18 cellular contexts compared by ENCODE assay signal in genomic region chr4:110615366-110616161, GRCh38. TPM values are rescaled to one million over a fixed set of nuclear protein-coding genes. Genes with fewer than 3 reads are reported as not detected.
A peak's percentile ranks its signal among the peaks of the same experiment; 100 is the strongest.
DNase-seq lines count a peak whose midpoint lies in the region; ATAC-seq and TF ChIP-seq lines count a peak whose summit lies in the region.
"Had no signal": no experiment of that assay in that cellular context is flagged by ENCODE, and none has a peak within 500 bp of the region (broad histone marks: within the 10 kb centered on the region; RNA-seq: fewer than 3 reads in every experiment).

No MANE protein-coding gene starts in this region.

- POLR2A ChIA-PET in WTC11 (lab: Charles Lee), result interaction anchor here (0.8 kb wide), 1 partner anchor 12 kb away, joined by 5 read pairs; no protein-coding TSS in a partner anchor

- H3K4me3 Mint-ChIP-seq in activated CD4-positive, alpha-beta T cell treated with anti-CD3 and anti-CD28 coated beads, Interleukin-2, amount 10 ng/mL, durations not matched to agents 24 days and 14 days, result no peak overlapping the region
- H3K4me3 Mint-ChIP-seq in WTC11 (peak overlapping the region; percentile 92), neural crest cell (peak overlapping the region; percentile 61)

- H3K4me3 ChIP-seq in iPS-11a (ENCODE audit: low read depth, low read length), result peak overlapping the region; percentile 51
- H3K4me3 ChIP-seq: cardiac muscle cell, gastroesophageal sphincter, left lung, thoracic aorta had no signal

- peaks cover 16% of the 10 kb centered on the region for H3K9me3 Mint-ChIP-seq in activated CD4-positive, alpha-beta T cell treated with anti-CD3 and anti-CD28 coated beads, Interleukin-2, amount 10 ng/mL, durations not matched to agents 24 days and 14 days
- H3K9me3 Mint-ChIP-seq in WTC11, result no peaks in the 10 kb centered on the region
- no peaks in the 10 kb centered on the region for H3K9me3 Mint-ChIP-seq in neural crest cell

- peaks cover 2% of the 10 kb centered on the region for H3K4me1 Mint-ChIP-seq in activated CD4-positive, alpha-beta T cell treated with anti-CD3 and anti-CD28 coated beads, Interleukin-2, amount 10 ng/mL, durations not matched to agents 24 days and 14 days
- peaks cover 78% of the 10 kb centered on the region for H3K4me1 Mint-ChIP-seq in WTC11
- H3K4me1 Mint-ChIP-seq in neural crest cell, result peaks cover 32% of the 10 kb centered on the region

- H3K36me3 Mint-ChIP-seq in activated CD4-positive, alpha-beta T cell treated with anti-CD3 and anti-CD28 coated beads, Interleukin-2, amount 10 ng/mL, durations not matched to agents 24 days and 14 days (ENCODE audit: low read depth), result peaks cover 1% of the 10 kb centered on the region
- H3K36me3 Mint-ChIP-seq in WTC11, result no peaks in the 10 kb centered on the region; the same call in 1 of the 2 replicates
- no peaks in the 10 kb centered on the region for H3K36me3 Mint-ChIP-seq in neural crest cell (ENCODE audit: low read depth)
- H3K36me3 Mint-ChIP-seq: CD4-positive, CD25-positive, alpha-beta regulatory T cell had no signal

- H3K27ac Mint-ChIP-seq in activated CD4-positive, alpha-beta T cell treated with anti-CD3 and anti-CD28 coated beads, Interleukin-2, amount 10 ng/mL, durations not matched to agents 24 days and 14 days, result peak overlapping the region; percentile 37
- peak overlapping the region; percentile 94 for H3K27ac Mint-ChIP-seq in WTC11
- H3K27ac Mint-ChIP-seq in neural crest cell (ENCODE audit: unreplicated experiment), result no peak overlapping the region
- H3K27ac Mint-ChIP-seq: CD4-positive, CD25-positive, alpha-beta regulatory T cell had no signal

- peaks cover 90% of the 10 kb centered on the region for H3K27me3 Mint-ChIP-seq in activated CD4-positive, alpha-beta T cell treated with anti-CD3 and anti-CD28 coated beads, Interleukin-2, amount 10 ng/mL, durations not matched to agents 24 days and 14 days
- H3K27me3 Mint-ChIP-seq in WTC11 (ENCODE audit: low read depth), result peaks cover 99% of the 10 kb centered on the region
- H3K27me3 Mint-ChIP-seq in neural crest cell (ENCODE audit: low read depth), result peaks cover 96% of the 10 kb centered on the region

- intact Hi-C loops in activated CD4-positive, alpha-beta T cell treated with anti-CD3 and anti-CD28 coated beads, Interleukin-2, amount 10 ng/mL, durations not matched to agents 24 days and 14 days (cut with micrococcal nuclease), result loop anchor here (2.0 kb wide), 2 partner anchors 15 to 23 kb away; no protein-coding TSS in a partner anchor

- no peak for TF ChIP-seq CTCF in WTC11 (IDR thresholded peaks at IDR 0.05)
- no peak for TF ChIP-seq CTCF in neural crest cell (conservative IDR thresholded peaks at IDR 0.05)

- ATAC-seq in WTC11, result peak; percentile 10
- ATAC-seq: gastroesophageal sphincter, left lung had no signal

- CTCF ChIA-PET in WTC11 (lab: Charles Lee), result interaction anchor here (0.7 to 1.1 kb wide), 6 partner anchors 11 to 271 kb away, joined by 3 to 4 read pairs (median 3); no protein-coding TSS in a partner anchor

- DNase-seq in activated CD4-positive, alpha-beta T cell treated with anti-CD3 and anti-CD28 coated beads, Interleukin-2, amount 10 ng/mL, durations not matched to agents 24 days and 14 days, result peak; percentile 53
- no peak for DNase-seq in activated CD4-positive, alpha-beta T cell treated with anti-CD3 and anti-CD28 coated beads, Interleukin-2, amount 50 U/mL, for 1 hour
- DNase-seq in WTC11 (ENCODE audit: low spot score) (peak; percentile 76), neural crest cell (ENCODE audit: low read depth, low spot score) (peak; percentile 26), cerebellar cortex (ENCODE audit: low spot score) (no peak), epidermal melanocyte (ENCODE audit: insufficient read length, low spot score) (no peak), SIG-M5 (lab: John Stamatoyannopoulos, UW) (no peak)
- DNase-seq: CD4-positive, CD25-positive, alpha-beta regulatory T cell; naive B cell; NCI-H1694; NCI-H510A; OCI-M1; WERI-Rb-1 had no signal

TF ChIP-seq in WTC11, 78 proteins besides CTCF, POLR2A, EP300 and RAD21:
- TF ChIP-seq ATF2 (CRISPR knock-in tag; IDR thresholded peaks at IDR 0.05; ENCODE audit: borderline replicate concordance, low read depth), result no peak
- TF ChIP-seq ATF1 (CRISPR knock-in tag; IDR thresholded peaks at IDR 0.05), result no peak
- no peak for TF ChIP-seq ZNF425 (CRISPR knock-in tag; conservative IDR thresholded peaks at IDR 0.05)
- TF ChIP-seq ZNF396 (CRISPR knock-in tag; IDR thresholded peaks at IDR 0.05; ENCODE audit: borderline replicate concordance), result no peak
- TF ChIP-seq NFATC4 (CRISPR knock-in tag; IDR thresholded peaks at IDR 0.05), result no peak
- TF ChIP-seq NR1H2 (CRISPR knock-in tag; IDR thresholded peaks at IDR 0.05), result no peak
- no peak for TF ChIP-seq CREM (CRISPR knock-in tag; IDR thresholded peaks at IDR 0.05)
- TF ChIP-seq, protein P1, sequence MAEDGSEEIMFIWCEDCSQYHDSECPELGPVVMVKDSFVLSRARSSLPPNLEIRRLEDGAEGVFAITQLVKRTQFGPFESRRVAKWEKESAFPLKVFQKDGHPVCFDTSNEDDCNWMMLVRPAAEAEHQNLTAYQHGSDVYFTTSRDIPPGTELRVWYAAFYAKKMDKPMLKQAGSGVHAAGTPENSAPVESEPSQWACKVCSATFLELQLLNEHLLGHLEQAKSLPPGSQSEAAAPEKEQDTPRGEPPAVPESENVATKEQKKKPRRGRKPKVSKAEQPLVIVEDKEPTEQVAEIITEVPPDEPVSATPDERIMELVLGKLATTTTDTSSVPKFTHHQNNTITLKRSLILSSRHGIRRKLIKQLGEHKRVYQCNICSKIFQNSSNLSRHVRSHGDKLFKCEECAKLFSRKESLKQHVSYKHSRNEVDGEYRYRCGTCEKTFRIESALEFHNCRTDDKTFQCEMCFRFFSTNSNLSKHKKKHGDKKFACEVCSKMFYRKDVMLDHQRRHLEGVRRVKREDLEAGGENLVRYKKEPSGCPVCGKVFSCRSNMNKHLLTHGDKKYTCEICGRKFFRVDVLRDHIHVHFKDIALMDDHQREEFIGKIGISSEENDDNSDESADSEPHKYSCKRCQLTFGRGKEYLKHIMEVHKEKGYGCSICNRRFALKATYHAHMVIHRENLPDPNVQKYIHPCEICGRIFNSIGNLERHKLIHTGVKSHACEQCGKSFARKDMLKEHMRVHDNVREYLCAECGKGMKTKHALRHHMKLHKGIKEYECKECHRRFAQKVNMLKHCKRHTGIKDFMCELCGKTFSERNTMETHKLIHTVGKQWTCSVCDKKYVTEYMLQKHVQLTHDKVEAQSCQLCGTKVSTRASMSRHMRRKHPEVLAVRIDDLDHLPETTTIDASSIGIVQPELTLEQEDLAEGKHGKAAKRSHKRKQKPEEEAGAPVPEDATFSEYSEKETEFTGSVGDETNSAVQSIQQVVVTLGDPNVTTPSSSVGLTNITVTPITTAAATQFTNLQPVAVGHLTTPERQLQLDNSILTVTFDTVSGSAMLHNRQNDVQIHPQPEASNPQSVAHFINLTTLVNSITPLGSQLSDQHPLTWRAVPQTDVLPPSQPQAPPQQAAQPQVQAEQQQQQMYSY (CRISPR knock-in tag; IDR thresholded peaks at IDR 0.05), result no peak
- TF ChIP-seq ZNF219 (CRISPR knock-in tag; IDR thresholded peaks at IDR 0.05; ENCODE audit: borderline replicate concordance), result no peak

RNA-seq across cellular contexts. Expression of gene PITX2, which starts 7.3 kb away (rescaled TPM):
- 0.09 TPM in 1 of 2 replicates, not detected in the other for total RNA-seq in activated CD4-positive, alpha-beta T cell treated with anti-CD3 and anti-CD28 coated beads, Interleukin-2, amount 10 ng/mL, durations not matched to agents 24 days and 14 days
- total RNA-seq in WTC11 (2021), result 11.3 to 24.9 TPM (median 12.2 TPM) in 3 replicates
- 0.58 and 0.77 TPM in 2 replicates for total RNA-seq in neural crest cell
- total RNA-seq: CD4-positive, CD25-positive, alpha-beta regulatory T cell; left lung; thoracic aorta had no signal

Comparison
In these comparisons a context has a peak if more than half of its experiments do, and no peak if none do; other contexts are left out.
1. DNase-seq: peak in activated CD4-positive, alpha-beta T cell treated with anti-CD3 and anti-CD28 coated beads, Interleukin-2, amount 10 ng/mL, durations not matched to agents 24 days and 14 days (single experiment), WTC11 (single experiment) and neural crest cell (single experiment); none in activated CD4-positive, alpha-beta T cell treated with anti-CD3 and anti-CD28 coated beads, Interleukin-2, amount 50 U/mL, for 1 hour (single experiment), cerebellar cortex (single experiment), epidermal melanocyte (single experiment) and SIG-M5 (single experiment).